In the genomic region with DNA sequence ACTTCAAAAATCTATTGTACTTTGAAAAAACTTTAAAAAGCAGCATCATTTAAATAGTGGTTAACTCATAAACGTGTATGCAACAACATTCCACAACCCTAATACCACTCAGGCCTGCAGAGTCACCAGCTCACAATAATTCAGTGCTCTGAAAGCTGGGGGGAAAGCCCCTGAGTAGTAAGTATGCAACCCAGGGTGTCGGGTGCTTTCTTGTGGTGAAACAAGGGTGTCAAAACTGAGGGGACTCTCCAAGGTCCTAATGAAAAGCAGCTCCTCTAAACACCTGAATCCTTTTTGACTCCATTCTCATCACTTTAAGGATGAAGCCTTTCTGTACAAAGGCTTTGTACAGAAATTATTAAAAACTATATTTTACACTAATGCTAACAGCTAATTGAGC, we compare ENCODE assay signal across 8 cellular contexts.
DNase-seq lines count a peak whose midpoint lies in the region; ATAC-seq and TF ChIP-seq lines count a peak whose summit lies in the region.

No MANE protein-coding gene starts in this region.

- no peak overlapping the region for H2AFZ ChIP-seq in DND-41 (ENCODE audit: low read depth, low read length)

- DNase-seq in DND-41 (no peak), T-helper 1 cell (peak; percentile 32 to 55 (median 42)), NCI-H748 (lab: John Stamatoyannopoulos, UW; ENCODE audit: unreplicated experiment) (no peak), COLO829 (ENCODE audit: low spot score) (no peak), HPDE6-E6E7 (ENCODE audit: extremely low spot score) (no peak)
- peak; percentile 51 for DNase-seq in effector CD4-positive, alpha-beta T cell

- ATAC-seq in DND-41 (ENCODE audit: insufficient read depth, low read depth) (peak; percentile 60; the same call in 2 of the 3 replicates), GM21737 (IDR thresholded peaks at IDR 0.05; ENCODE audit: unreplicated experiment) (peak; percentile 93), SK-N-SH treated with all-trans-retinoic acid at 6 μM for 48 hours (no peak)

- H3K79me2 ChIP-seq in DND-41 (ENCODE audit: insufficient read depth, low read length): peaks cover 2% of the 10 kb centered on the region; the same call in 1 of the 2 replicates

- H3K4me1 ChIP-seq in DND-41 (ENCODE audit: insufficient read depth, low read length): no peaks in the 10 kb centered on the region

- H4K20me1 ChIP-seq in DND-41 (ENCODE audit: insufficient read depth, low read length): no peaks in the 10 kb centered on the region

- H3K9ac ChIP-seq in DND-41 (ENCODE audit: low read depth, low read length): no peak overlapping the region

- no peak for TF ChIP-seq CTCF in DND-41 (IDR thresholded peaks at IDR 0.05; ENCODE audit: borderline replicate concordance, extremely low read depth, low read length, poor library complexity, severe bottlenecking)

- peaks cover 85% of the 10 kb centered on the region for H3K36me3 ChIP-seq in DND-41 (ENCODE audit: insufficient read depth, low read length)

- no peak overlapping the region for H3K4me3 ChIP-seq in DND-41 (ENCODE audit: low read depth in 1 of 2, low read length in 2 of 2)

- no peak overlapping the region for H3K4me2 ChIP-seq in DND-41 (ENCODE audit: insufficient read depth, low read length)

- no peak overlapping the region for H3K27ac ChIP-seq in DND-41 (ENCODE audit: low read length)

- H3K27me3 ChIP-seq in DND-41 (ENCODE audit: insufficient read depth, low read length, poor library complexity): no peaks in the 10 kb centered on the region

- no peaks in the 10 kb centered on the region for H3K9me3 ChIP-seq in DND-41 (ENCODE audit: insufficient read depth, low read length, severe bottlenecking)

TF ChIP-seq in SK-N-SH treated with all-trans-retinoic acid at 6 μM for 48 hours, 23 proteins besides CTCF, POLR2A, EP300 and RAD21:
- TF ChIP-seq ARNTL (CRISPR knock-in tag; IDR thresholded peaks at IDR 0.05; ENCODE audit: borderline replicate concordance, low read depth): no peak
- no peak for TF ChIP-seq GLIS3 (CRISPR knock-in tag; IDR thresholded peaks at IDR 0.05)
- no peak for TF ChIP-seq ZC3H10 (CRISPR knock-in tag; IDR thresholded peaks at IDR 0.05)
- TF ChIP-seq ISL1 (CRISPR knock-in tag; IDR thresholded peaks at IDR 0.05): no peak
- TF ChIP-seq BACH2 (CRISPR knock-in tag; IDR thresholded peaks at IDR 0.05; ENCODE audit: borderline replicate concordance): no peak
- TF ChIP-seq ZFP3 (CRISPR knock-in tag; IDR thresholded peaks at IDR 0.05): no peak
- no peak for TF ChIP-seq SNAI2 (CRISPR knock-in tag; IDR thresholded peaks at IDR 0.05)
- TF ChIP-seq, protein P1, sequence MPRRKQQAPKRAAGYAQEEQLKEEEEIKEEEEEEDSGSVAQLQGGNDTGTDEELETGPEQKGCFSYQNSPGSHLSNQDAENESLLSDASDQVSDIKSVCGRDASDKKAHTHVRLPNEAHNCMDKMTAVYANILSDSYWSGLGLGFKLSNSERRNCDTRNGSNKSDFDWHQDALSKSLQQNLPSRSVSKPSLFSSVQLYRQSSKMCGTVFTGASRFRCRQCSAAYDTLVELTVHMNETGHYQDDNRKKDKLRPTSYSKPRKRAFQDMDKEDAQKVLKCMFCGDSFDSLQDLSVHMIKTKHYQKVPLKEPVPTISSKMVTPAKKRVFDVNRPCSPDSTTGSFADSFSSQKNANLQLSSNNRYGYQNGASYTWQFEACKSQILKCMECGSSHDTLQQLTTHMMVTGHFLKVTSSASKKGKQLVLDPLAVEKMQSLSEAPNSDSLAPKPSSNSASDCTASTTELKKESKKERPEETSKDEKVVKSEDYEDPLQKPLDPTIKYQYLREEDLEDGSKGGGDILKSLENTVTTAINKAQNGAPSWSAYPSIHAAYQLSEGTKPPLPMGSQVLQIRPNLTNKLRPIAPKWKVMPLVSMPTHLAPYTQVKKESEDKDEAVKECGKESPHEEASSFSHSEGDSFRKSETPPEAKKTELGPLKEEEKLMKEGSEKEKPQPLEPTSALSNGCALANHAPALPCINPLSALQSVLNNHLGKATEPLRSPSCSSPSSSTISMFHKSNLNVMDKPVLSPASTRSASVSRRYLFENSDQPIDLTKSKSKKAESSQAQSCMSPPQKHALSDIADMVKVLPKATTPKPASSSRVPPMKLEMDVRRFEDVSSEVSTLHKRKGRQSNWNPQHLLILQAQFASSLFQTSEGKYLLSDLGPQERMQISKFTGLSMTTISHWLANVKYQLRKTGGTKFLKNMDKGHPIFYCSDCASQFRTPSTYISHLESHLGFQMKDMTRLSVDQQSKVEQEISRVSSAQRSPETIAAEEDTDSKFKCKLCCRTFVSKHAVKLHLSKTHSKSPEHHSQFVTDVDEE (CRISPR knock-in tag; IDR thresholded peaks at IDR 0.05): no peak
- no peak for TF ChIP-seq ZNF8 (CRISPR knock-in tag; IDR thresholded peaks at IDR 0.05)
- TF ChIP-seq CSDC2 (CRISPR knock-in tag; IDR thresholded peaks at IDR 0.05): no peak
- TF ChIP-seq, protein P2, sequence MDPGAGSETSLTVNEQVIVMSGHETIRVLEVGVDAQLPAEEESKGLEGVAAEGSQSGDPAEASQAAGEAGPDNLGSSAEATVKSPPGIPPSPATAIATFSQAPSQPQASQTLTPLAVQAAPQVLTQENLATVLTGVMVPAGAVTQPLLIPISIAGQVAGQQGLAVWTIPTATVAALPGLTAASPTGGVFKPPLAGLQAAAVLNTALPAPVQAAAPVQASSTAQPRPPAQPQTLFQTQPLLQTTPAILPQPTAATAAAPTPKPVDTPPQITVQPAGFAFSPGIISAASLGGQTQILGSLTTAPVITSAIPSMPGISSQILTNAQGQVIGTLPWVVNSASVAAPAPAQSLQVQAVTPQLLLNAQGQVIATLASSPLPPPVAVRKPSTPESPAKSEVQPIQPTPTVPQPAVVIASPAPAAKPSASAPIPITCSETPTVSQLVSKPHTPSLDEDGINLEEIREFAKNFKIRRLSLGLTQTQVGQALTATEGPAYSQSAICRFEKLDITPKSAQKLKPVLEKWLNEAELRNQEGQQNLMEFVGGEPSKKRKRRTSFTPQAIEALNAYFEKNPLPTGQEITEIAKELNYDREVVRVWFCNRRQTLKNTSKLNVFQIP (CRISPR knock-in tag; IDR thresholded peaks at IDR 0.05; ENCODE audit: borderline replicate concordance, low read depth): no peak
- TF ChIP-seq TOX (CRISPR knock-in tag; IDR thresholded peaks at IDR 0.05; ENCODE audit: borderline replicate concordance): no peak
- TF ChIP-seq ZNF565 (CRISPR knock-in tag; conservative IDR thresholded peaks at IDR 0.05; ENCODE audit: low read depth): no peak

Comparison
In these comparisons a context has a peak if more than half of its experiments do, and no peak if none do; other contexts are left out.
1. DNase-seq: peak in T-helper 1 cell (5 of 5) and effector CD4-positive, alpha-beta T cell (single experiment); none in DND-41 (single experiment), NCI-H748 (single experiment), COLO829 (single experiment) and HPDE6-E6E7 (single experiment).